ENCODE assay signal across 25 cellular contexts in the genomic region with DNA sequence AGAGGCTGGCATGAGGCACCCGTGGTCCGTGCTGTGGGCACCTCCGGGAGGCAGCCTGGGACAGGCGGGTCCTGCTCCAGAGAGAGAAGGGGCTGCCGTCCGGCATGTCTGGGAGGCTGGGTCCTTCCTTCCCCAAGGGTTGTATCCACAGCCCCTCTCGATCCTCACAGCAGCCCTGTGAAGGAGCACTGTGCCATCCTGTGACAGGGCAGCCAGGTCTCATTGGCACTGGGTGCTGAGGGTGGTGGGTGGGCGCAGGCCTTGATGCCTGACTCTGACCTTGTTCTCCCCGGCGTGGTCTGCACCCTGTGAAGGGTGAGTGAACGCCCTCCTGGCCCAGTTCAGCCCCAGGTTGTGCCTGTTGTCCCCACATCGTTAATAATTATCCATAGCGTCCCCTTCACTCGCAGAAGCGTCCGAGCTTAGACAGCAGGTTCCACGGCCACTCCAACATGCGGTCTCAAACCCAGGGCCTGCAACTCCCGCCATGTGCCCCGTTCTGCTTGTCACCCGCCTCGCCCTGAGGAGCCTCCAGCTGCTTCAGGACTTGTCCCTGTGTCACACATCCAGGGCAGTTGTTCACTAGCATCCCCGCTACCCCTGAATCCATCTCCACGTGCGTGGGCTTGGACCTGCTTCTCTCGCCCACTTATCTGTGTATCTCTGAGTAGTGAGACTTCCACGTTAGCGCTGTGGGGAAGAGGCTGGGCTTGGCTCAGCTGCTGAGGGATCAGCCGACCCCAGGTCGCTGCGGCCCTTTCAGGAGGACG. TPM values are rescaled to one million over a fixed set of nuclear protein-coding genes. Genes with fewer than 3 reads are reported as not detected.
DNase-seq lines count a peak whose midpoint lies in the region; ATAC-seq and TF ChIP-seq lines count a peak whose summit lies in the region.
"Had no signal": no experiment of that assay in that cellular context is flagged by ENCODE, and none has a peak within 500 bp of the region (broad histone marks: within the 10 kb centered on the region; RNA-seq: fewer than 3 reads in every experiment).

No MANE protein-coding gene starts in this region.

- intact Hi-C loops in left ventricle myocardium inferior (cut with micrococcal nuclease), result no loop called here

- H3K4me3 ChIP-seq in left ventricle myocardium inferior, result peak overlapping the region; percentile 26
- H3K4me3 ChIP-seq: esophagus muscularis mucosa, suprapubic skin had no signal

- H3K27me3 ChIP-seq in left ventricle myocardium inferior (ENCODE audit: low read depth), result no peaks in the 10 kb centered on the region
- H3K27me3 ChIP-seq: esophagus muscularis mucosa, suprapubic skin had no signal

- H3K27ac ChIP-seq in left ventricle myocardium inferior (replicated peaks), result peak overlapping the region; percentile 76
- H3K27ac ChIP-seq: esophagus muscularis mucosa, suprapubic skin had no signal

- H3K4me1 ChIP-seq in left ventricle myocardium inferior, result peaks cover 91% of the 10 kb centered on the region

- H3K36me3 ChIP-seq in left ventricle myocardium inferior, result peaks cover 4% of the 10 kb centered on the region
- H3K36me3 ChIP-seq: esophagus muscularis mucosa, suprapubic skin had no signal

- no peak for ATAC-seq in HG02884 (IDR thresholded peaks at IDR 0.05; ENCODE audit: unreplicated experiment)
- ATAC-seq: activated naive CD4-positive, alpha-beta T cell treated with anti-CD3 and anti-CD28 coated beads, Interleukin-2, amount 50 U/mL, for 72 hours; CD8-positive, alpha-beta T cell; HCT116; naive thymus-derived CD8-positive, alpha-beta T cell; stimulated activated effector memory CD8-positive, alpha-beta T cell treated with anti-CD3 and anti-CD28 coated beads, Interleukin-12 subunit alpha, Interleukin-12 subunit beta, amount 100 ng/mL, for 72 hours had no signal

- no peak for TF ChIP-seq CTCF in left ventricle myocardium inferior (IDR thresholded peaks at IDR 0.05; ENCODE audit: borderline replicate concordance)

- DNase-seq in activated effector memory CD4-positive, alpha-beta T cell treated with anti-CD3 and anti-CD28 coated beads, Interleukin-2, amount 50 U/mL, for 16 hours, result peak; percentile 46
- no peak for DNase-seq in activated effector memory CD4-positive, alpha-beta T cell treated with Interleukin-2 at 50 U/mL for 16 hours
- no peak for DNase-seq in left ventricle myocardium inferior
- DNase-seq in mesenteric fat pad (ENCODE audit: low spot score), result peak; percentile 78
- DNase-seq in NCI-H82 treated with DMSO at 0.1 percent for 48 hours (lab: John Stamatoyannopoulos, UW; ENCODE audit: unreplicated experiment), result no peak
- no peak for DNase-seq in Ammon's horn (ENCODE audit: low spot score)
- no peak for DNase-seq in NCI-H69 (lab: John Stamatoyannopoulos, UW)
- DNase-seq: 8988T; activated CD4-positive, alpha-beta T cell treated with anti-CD3 and anti-CD28 coated beads for 4 hours; CD8-positive, alpha-beta T cell; cerebellar nuclear complex; DMS153; Kasumi-1; NCI-H1092; NCI-H2029; NCI-H2227 treated with DMSO at 0.1 percent for 48 hours; SHP77 treated with DMSO at 0.1 percent for 48 hours; stimulated activated CD4-positive, alpha-beta T cell treated with anti-CD3 and anti-CD28 coated beads, Interleukin-1b, Interleukin-23, amount 100 ng/mL, for 48 hours had no signal

- H3K9me3 ChIP-seq in left ventricle myocardium inferior (replicated peaks), result no peaks in the 10 kb centered on the region
- H3K9me3 ChIP-seq: esophagus muscularis mucosa, suprapubic skin had no signal

RNA-seq across cellular contexts. Expression of gene ATP11A, which starts 10.6 kb away (rescaled TPM):
- total RNA-seq in left ventricle myocardium inferior (106 TPM), mesenteric fat pad (63.5 TPM)

Comparison
In these comparisons a context has a peak if more than half of its experiments do, and no peak if none do; other contexts are left out.
1. DNase-seq: peak in activated effector memory CD4-positive, alpha-beta T cell treated with anti-CD3 and anti-CD28 coated beads, Interleukin-2, amount 50 U/mL, for 16 hours (single experiment) and mesenteric fat pad (single experiment); none in activated effector memory CD4-positive, alpha-beta T cell treated with Interleukin-2 at 50 U/mL for 16 hours (single experiment), left ventricle myocardium inferior (single experiment), NCI-H82 treated with DMSO at 0.1 percent for 48 hours (single experiment), Ammon's horn (single experiment) and NCI-H69 (single experiment).